23 cellular contexts compared by ENCODE assay signal in genomic region chr22:19349778-19350475, GRCh38. TPM values are rescaled to one million over a fixed set of nuclear protein-coding genes. Genes with fewer than 3 reads are reported as not detected.
DNase-seq lines count a peak whose midpoint lies in the region; ATAC-seq and TF ChIP-seq lines count a peak whose summit lies in the region.
"Had no signal": no experiment of that assay in that cellular context is flagged by ENCODE, and none has a peak within 500 bp of the region (broad histone marks: within the 10 kb centered on the region; RNA-seq: fewer than 3 reads in every experiment).

No MANE protein-coding gene starts in this region.

- intact Hi-C loops in activated T-helper 1 cell treated with anti-CD3 and anti-CD28 coated beads, Interleukin-12 subunit alpha, Interleukin-12 subunit beta, Interleukin-2, Interleukin-4 antibody, amounts not matched to agents 30 ng/mL and 10 ng/mL and 1 ng/mL, durations not matched to agents 14 hours and 24 hours and 36 hours (cut with micrococcal nuclease): no loop called here
- intact Hi-C loops in thyroid gland (cut with DNase I): loop anchor here (10.0 kb wide), 1 partner anchor 85 kb away; the partner anchor contains the start of genes HIRA and MRPL40
- intact Hi-C loops in activated CD4-positive, alpha-beta T cell treated with anti-CD3 and anti-CD28 coated beads for 36 hours (cut with DNase I, micrococcal nuclease): loop anchor here in 1 of 2 experiments (10.0 kb wide), 2 partner anchors 55 to 295 kb away; no protein-coding TSS in a partner anchor

- peaks cover 7 to 22% of the 10 kb centered on the region in 2 donors for H3K4me1 ChIP-seq in thyroid gland

- CTCF ChIA-PET in activated CD4-positive, alpha-beta T cell treated with anti-CD3 and anti-CD28 coated beads for 36 hours (lab: Charles Lee): interaction anchor here (0.5 kb wide), 1 partner anchor 429 kb away, joined by 3 read pairs; no protein-coding TSS in a partner anchor

- no peaks in the 10 kb centered on the region for H3K27me3 Mint-ChIP-seq in activated naive CD4-positive, alpha-beta T cell treated with anti-CD3 and anti-CD28 coated beads, Interleukin-2, amount 50 U/mL, for 24 hours
- no peaks in the 10 kb centered on the region for H3K27me3 Mint-ChIP-seq in activated T-helper 1 cell treated with anti-CD3 and anti-CD28 coated beads, Interleukin-12 subunit alpha, Interleukin-12 subunit beta, Interleukin-2, Interleukin-4 antibody, amounts not matched to agents 30 ng/mL and 10 ng/mL and 1 ng/mL, durations not matched to agents 14 hours and 24 hours and 36 hours (ENCODE audit: insufficient read depth)
- no peaks in the 10 kb centered on the region for H3K27me3 Mint-ChIP-seq in memory B cell
- no peaks in the 10 kb centered on the region for H3K27me3 Mint-ChIP-seq in activated CD4-positive, alpha-beta T cell treated with anti-CD3 and anti-CD28 coated beads for 36 hours

- H3K27ac Mint-ChIP-seq in activated naive CD4-positive, alpha-beta T cell treated with anti-CD3 and anti-CD28 coated beads, Interleukin-2, amount 50 U/mL, for 24 hours: peak overlapping the region; percentile 71
- H3K27ac Mint-ChIP-seq in activated T-helper 1 cell treated with anti-CD3 and anti-CD28 coated beads, Interleukin-12 subunit alpha, Interleukin-12 subunit beta, Interleukin-2, Interleukin-4 antibody, amounts not matched to agents 30 ng/mL and 10 ng/mL and 1 ng/mL, durations not matched to agents 14 hours and 24 hours and 36 hours: peak overlapping the region; percentile 35
- peak overlapping the region; percentile 80 for H3K27ac Mint-ChIP-seq in memory B cell
- H3K27ac Mint-ChIP-seq in activated CD4-positive, alpha-beta T cell treated with anti-CD3 and anti-CD28 coated beads for 36 hours: no peak overlapping the region

- no peaks in the 10 kb centered on the region for H3K9me3 ChIP-seq in thyroid gland

- H3K36me3 ChIP-seq in thyroid gland: peaks cover 59 to 80% of the 10 kb centered on the region in 2 donors

- no peak for TF ChIP-seq CTCF in thyroid gland (IDR thresholded peaks at IDR 0.05)

- ATAC-seq in memory B cell (ENCODE audit: low read depth) (no peak), GM21717 (IDR thresholded peaks at IDR 0.05; ENCODE audit: unreplicated experiment) (no peak)
- ATAC-seq in activated CD4-positive, alpha-beta T cell treated with anti-CD3 and anti-CD28 coated beads for 36 hours: no peak

- H3K36me3 Mint-ChIP-seq in activated naive CD4-positive, alpha-beta T cell treated with anti-CD3 and anti-CD28 coated beads, Interleukin-2, amount 50 U/mL, for 24 hours: peaks cover 35% of the 10 kb centered on the region
- peaks cover 41% of the 10 kb centered on the region for H3K36me3 Mint-ChIP-seq in activated T-helper 1 cell treated with anti-CD3 and anti-CD28 coated beads, Interleukin-12 subunit alpha, Interleukin-12 subunit beta, Interleukin-2, Interleukin-4 antibody, amounts not matched to agents 30 ng/mL and 10 ng/mL and 1 ng/mL, durations not matched to agents 14 hours and 24 hours and 36 hours (ENCODE audit: low read depth)
- H3K36me3 Mint-ChIP-seq in memory B cell: peaks cover 47% of the 10 kb centered on the region
- peaks cover 50% of the 10 kb centered on the region for H3K36me3 Mint-ChIP-seq in activated CD4-positive, alpha-beta T cell treated with anti-CD3 and anti-CD28 coated beads for 36 hours (ENCODE audit: low read depth)

- TF ChIP-seq POLR2A in thyroid gland (IDR thresholded peaks at IDR 0.05): no peak

- no peaks in the 10 kb centered on the region for H3K4me1 Mint-ChIP-seq in activated naive CD4-positive, alpha-beta T cell treated with anti-CD3 and anti-CD28 coated beads, Interleukin-2, amount 50 U/mL, for 24 hours
- H3K4me1 Mint-ChIP-seq in activated T-helper 1 cell treated with anti-CD3 and anti-CD28 coated beads, Interleukin-12 subunit alpha, Interleukin-12 subunit beta, Interleukin-2, Interleukin-4 antibody, amounts not matched to agents 30 ng/mL and 10 ng/mL and 1 ng/mL, durations not matched to agents 14 hours and 24 hours and 36 hours (ENCODE audit: low read depth): no peaks in the 10 kb centered on the region
- no peaks in the 10 kb centered on the region for H3K4me1 Mint-ChIP-seq in memory B cell
- H3K4me1 Mint-ChIP-seq in activated CD4-positive, alpha-beta T cell treated with anti-CD3 and anti-CD28 coated beads for 36 hours: no peaks in the 10 kb centered on the region

- H3K27me3 ChIP-seq in thyroid gland: no peaks in the 10 kb centered on the region
- H3K27me3 ChIP-seq: BLaER1 treated with 17β-estradiol and CSF1 and Interleukin-3, amounts not matched to agents 10 nM and 100 nM had no signal

- H3K27ac ChIP-seq in thyroid gland: peak overlapping the region; percentile 33 to 53 (median 41)
- H3K27ac ChIP-seq: 22Rv1; BLaER1 treated with 17β-estradiol and CSF1 and Interleukin-3, amounts not matched to agents 10 nM and 100 nM had no signal

- no peak overlapping the region for H3K4me3 ChIP-seq in thyroid gland (replicated peaks in 1 of 3)
- H3K4me3 ChIP-seq: BLaER1 treated with 17β-estradiol and CSF1 and Interleukin-3, amounts not matched to agents 10 nM and 100 nM had no signal

- H3K9me3 Mint-ChIP-seq in activated naive CD4-positive, alpha-beta T cell treated with anti-CD3 and anti-CD28 coated beads, Interleukin-2, amount 50 U/mL, for 24 hours: no peaks in the 10 kb centered on the region
- no peaks in the 10 kb centered on the region for H3K9me3 Mint-ChIP-seq in activated T-helper 1 cell treated with anti-CD3 and anti-CD28 coated beads, Interleukin-12 subunit alpha, Interleukin-12 subunit beta, Interleukin-2, Interleukin-4 antibody, amounts not matched to agents 30 ng/mL and 10 ng/mL and 1 ng/mL, durations not matched to agents 14 hours and 24 hours and 36 hours
- no peaks in the 10 kb centered on the region for H3K9me3 Mint-ChIP-seq in memory B cell
- H3K9me3 Mint-ChIP-seq in activated CD4-positive, alpha-beta T cell treated with anti-CD3 and anti-CD28 coated beads for 36 hours (ENCODE audit: low read depth): no peaks in the 10 kb centered on the region
- H3K9me3 Mint-ChIP-seq: CD8-positive, alpha-beta memory T cell had no signal

- no peak overlapping the region for H3K4me3 Mint-ChIP-seq in activated naive CD4-positive, alpha-beta T cell treated with anti-CD3 and anti-CD28 coated beads, Interleukin-2, amount 50 U/mL, for 24 hours
- H3K4me3 Mint-ChIP-seq in activated T-helper 1 cell treated with anti-CD3 and anti-CD28 coated beads, Interleukin-12 subunit alpha, Interleukin-12 subunit beta, Interleukin-2, Interleukin-4 antibody, amounts not matched to agents 30 ng/mL and 10 ng/mL and 1 ng/mL, durations not matched to agents 14 hours and 24 hours and 36 hours: no peak overlapping the region
- no peak overlapping the region for H3K4me3 Mint-ChIP-seq in memory B cell
- no peak overlapping the region for H3K4me3 Mint-ChIP-seq in activated CD4-positive, alpha-beta T cell treated with anti-CD3 and anti-CD28 coated beads for 36 hours
- H3K4me3 Mint-ChIP-seq: CD8-positive, alpha-beta memory T cell had no signal

- DNase-seq in activated naive CD4-positive, alpha-beta T cell treated with Interleukin-2 at 50 U/mL for 16 hours: no peak
- no peak for DNase-seq in activated T-helper 1 cell treated with anti-CD3 and anti-CD28 coated beads, Interleukin-12 subunit alpha, Interleukin-12 subunit beta, Interleukin-2, Interleukin-4 antibody, amounts not matched to agents 30 ng/mL and 10 ng/mL and 1 ng/mL, durations not matched to agents 14 hours and 24 hours and 36 hours (ENCODE audit: low spot score)
- no peak for DNase-seq in memory B cell (ENCODE audit: low spot score in 2 of 2)
- DNase-seq in thyroid gland: no peak
- DNase-seq in OCI-M1 (lab: John Stamatoyannopoulos, UW): no peak
- DNase-seq in activated CD4-positive, alpha-beta T cell treated with anti-CD3 and anti-CD28 coated beads for 36 hours: no peak
- DNase-seq: ACHN; Calu3; CD8-positive, alpha-beta memory T cell; GOT3; HCEC 1CT; IMR-90; MV-4-11; NCI-H1105 treated with DMSO at 0.1 percent for 48 hours; NCI-H2081; NCI-H2171 treated with DMSO at 0.1 percent for 48 hours; NCI-H446; NCI-H526 treated with DMSO at 0.1 percent for 48 hours; Right ventricle myocardium superior had no signal

- 58 to 79% methylated on average over 5 of the region's 5 CpGs for WGBS in thyroid gland, 2 donors

- POLR2A ChIA-PET in activated CD4-positive, alpha-beta T cell treated with anti-CD3 and anti-CD28 coated beads for 36 hours (lab: Charles Lee): no interaction called here

RNA-seq across cellular contexts. Expression of gene CLTCL1, which starts 58.4 kb away (rescaled TPM):
- 0.64 and 0.73 TPM in 2 replicates for total RNA-seq in activated T-helper 1 cell treated with anti-CD3 and anti-CD28 coated beads, Interleukin-12 subunit alpha, Interleukin-12 subunit beta, Interleukin-2, Interleukin-4 antibody, amounts not matched to agents 30 ng/mL and 10 ng/mL and 1 ng/mL, durations not matched to agents 14 hours and 24 hours and 36 hours
- total RNA-seq in thyroid gland: 10 to 100 TPM in 3 of 4 donors, 1 to 10 TPM in 1; 8.5 to 19.2 (median 12.8) TPM
- total RNA-seq in activated CD4-positive, alpha-beta T cell treated with anti-CD3 and anti-CD28 coated beads for 36 hours: 1 to 10 TPM in 1 of 2 experiments, under 1 TPM in 1; 0.76 to 1.2 TPM
